ENCODE assay signal across 21 cellular contexts in the genomic region with DNA sequence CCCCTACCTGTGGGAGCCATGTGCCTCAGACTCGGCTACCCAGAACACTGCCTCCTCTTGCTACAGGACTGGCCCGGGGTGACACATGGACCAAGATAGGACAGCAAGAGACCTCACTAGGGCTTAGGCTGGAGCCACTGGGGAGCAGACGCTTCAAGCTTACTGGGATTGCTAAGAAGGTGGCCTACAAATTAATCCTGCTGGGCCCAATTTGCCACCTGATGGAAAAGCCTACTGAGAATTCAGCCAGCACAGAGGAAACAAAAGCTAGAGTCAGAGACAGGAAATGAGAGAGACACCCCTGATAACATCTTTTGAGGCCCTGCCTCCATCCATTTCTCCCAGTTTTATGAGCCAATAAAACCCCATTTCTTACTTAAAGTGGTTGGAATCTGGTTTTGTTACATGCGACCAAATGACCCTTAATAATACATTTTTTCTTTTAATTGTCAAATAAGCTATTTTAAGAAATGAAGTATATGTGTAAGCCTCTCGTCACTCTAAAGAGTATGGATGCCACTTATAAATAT.
DNase-seq lines count a peak whose midpoint lies in the region; ATAC-seq, FAIRE-seq and TF ChIP-seq lines count a peak whose summit lies in the region.
"Had no signal": no experiment of that assay in that cellular context is flagged by ENCODE, and none has a peak within 500 bp of the region (broad histone marks: within the 10 kb centered on the region; RNA-seq: fewer than 3 reads in every experiment).

No MANE protein-coding gene starts in this region.

- H4K20me1 ChIP-seq in GM23338 (replicated peaks; ENCODE audit: insufficient read depth): no peaks in the 10 kb centered on the region

- no peaks in the 10 kb centered on the region for H3K27me3 Mint-ChIP-seq in GM23338 (ENCODE audit: insufficient read depth, low read depth, poor library complexity)
- no peaks in the 10 kb centered on the region for H3K27me3 Mint-ChIP-seq in WTC11 (ENCODE audit: low read depth)
- no peaks in the 10 kb centered on the region for H3K27me3 Mint-ChIP-seq in activated T-helper 2 cell treated with anti-CD3 and anti-CD28 coated beads, Interferon-gamma antibody, Interleukin-2, Interleukin-4, amounts not matched to agents 10 μg/mL and 5 μg/mL and 100 μg/mL, durations not matched to agents 14 hours and 24 hours and 36 hours (ENCODE audit: low read depth)

- H3K4me3 Mint-ChIP-seq in GM23338 (no peak overlapping the region), WTC11 (no peak overlapping the region)
- no peak overlapping the region for H3K4me3 Mint-ChIP-seq in activated T-helper 2 cell treated with anti-CD3 and anti-CD28 coated beads, Interferon-gamma antibody, Interleukin-2, Interleukin-4, amounts not matched to agents 10 μg/mL and 5 μg/mL and 100 μg/mL, durations not matched to agents 14 hours and 24 hours and 36 hours (ENCODE audit: low read depth)
- H3K4me3 Mint-ChIP-seq: CD14-positive monocyte had no signal

- no peak overlapping the region for H2AK5ac ChIP-seq in neuronal stem cell (ENCODE audit: low read depth, low read length)

- no peak overlapping the region for H3K4ac ChIP-seq in neuronal stem cell (ENCODE audit: low read length)

- no peaks in the 10 kb centered on the region for H3K79me1 ChIP-seq in neuronal stem cell (ENCODE audit: low read depth, low read length)

- H3K9me3 Mint-ChIP-seq in GM23338 (peaks cover 3% of the 10 kb centered on the region; the same call in 2 of the 3 replicates), WTC11 (peaks cover 13% of the 10 kb centered on the region)
- no peaks in the 10 kb centered on the region for H3K9me3 Mint-ChIP-seq in activated T-helper 2 cell treated with anti-CD3 and anti-CD28 coated beads, Interferon-gamma antibody, Interleukin-2, Interleukin-4, amounts not matched to agents 10 μg/mL and 5 μg/mL and 100 μg/mL, durations not matched to agents 14 hours and 24 hours and 36 hours

- POLR2A ChIA-PET in A673 (lab: Charles Lee; ENCODE audit: low non-redundant PET): no interaction called here
- POLR2A ChIA-PET in WTC11 (lab: Charles Lee): no interaction called here

- whole genome bisulfite sequencing in neuronal stem cell (ENCODE audit: extremely low coverage in 2 of 2, insufficient read length in 2 of 2, insufficient replicate concordance in 1 of 2), 2 donors: no CpG with 5 or more reads among the region's 5 CpGs

- H2BK12ac ChIP-seq in neuronal stem cell (ENCODE audit: low read length): peak overlapping the region; percentile 33

- H2BK5ac ChIP-seq in neuronal stem cell (ENCODE audit: low read length): no peak overlapping the region

- H3K27ac Mint-ChIP-seq in GM23338: no peak overlapping the region
- H3K27ac Mint-ChIP-seq in WTC11: no peak overlapping the region
- H3K27ac Mint-ChIP-seq in activated T-helper 2 cell treated with anti-CD3 and anti-CD28 coated beads, Interferon-gamma antibody, Interleukin-2, Interleukin-4, amounts not matched to agents 10 μg/mL and 5 μg/mL and 100 μg/mL, durations not matched to agents 14 hours and 24 hours and 36 hours: no peak overlapping the region

- no peaks in the 10 kb centered on the region for H3K79me2 ChIP-seq in GM23338 (replicated peaks; ENCODE audit: insufficient read depth)

- no peaks in the 10 kb centered on the region for H3K27me3 ChIP-seq in A673 (replicated peaks; ENCODE audit: insufficient read depth, low read depth, low read length, poor library complexity)
- H3K27me3 ChIP-seq in GM23338 (ENCODE audit: insufficient read depth): no peaks in the 10 kb centered on the region
- no peaks in the 10 kb centered on the region for H3K27me3 ChIP-seq in neuronal stem cell (ENCODE audit: control insufficient read depth in 3 of 3, insufficient read depth in 3 of 3, low read depth in 1 of 3, low read length in 3 of 3)

- FAIRE-seq in RCC 7860 (lab: Jason Lieb, UNC): no peak
- FAIRE-seq: A204.1, G401.6, GM12878, GM19239 had no signal

- H3F3A ChIP-seq in GM23338 (replicated peaks; ENCODE audit: low read depth): no peaks in the 10 kb centered on the region

- TF ChIP-seq CTCF in A673 (conservative IDR thresholded peaks at IDR 0.05; ENCODE audit: low read depth, low read length) (no peak), GM23338 (conservative IDR thresholded peaks at IDR 0.05; ENCODE audit: low read depth in 2 of 2) (no peak), WTC11 (IDR thresholded peaks at IDR 0.05) (no peak)

- DNase-seq in A673 (ENCODE audit: low spot score) (peak; percentile 22), GM23338 (ENCODE audit: low spot score) (no peak), WTC11 (ENCODE audit: low spot score) (no peak), neuronal stem cell (ENCODE audit: low spot score) (no peak), left lobe of liver (ENCODE audit: low spot score) (no peak), DMS153 (lab: John Stamatoyannopoulos, UW) (no peak), RCC 7860 (ENCODE audit: low spot score) (no peak)
- DNase-seq in activated T-helper 2 cell treated with anti-CD3 and anti-CD28 coated beads, Interferon-gamma antibody, Interleukin-2, Interleukin-4, amounts not matched to agents 10 μg/mL and 5 μg/mL and 100 μg/mL, durations not matched to agents 14 hours and 24 hours and 36 hours (ENCODE audit: low spot score): no peak
- DNase-seq: KG1, NCI-H1436, NCI-H2029, NCI-H2171, NCI-H446, NCI-H69 had no signal

- intact Hi-C loops in A673 (cut with micrococcal nuclease; ENCODE audit: unreplicated experiment): no loop called here
- intact Hi-C loops in activated T-helper 2 cell treated with anti-CD3 and anti-CD28 coated beads, Interferon-gamma antibody, Interleukin-2, Interleukin-4, amounts not matched to agents 10 μg/mL and 5 μg/mL and 100 μg/mL, durations not matched to agents 14 hours and 24 hours and 36 hours (cut with micrococcal nuclease): no loop called here

- no peak overlapping the region for H4K91ac ChIP-seq in neuronal stem cell (ENCODE audit: low read depth, low read length, poor library complexity)

- H3K4me1 Mint-ChIP-seq in GM23338: peaks cover 12% of the 10 kb centered on the region
- peaks cover 18% of the 10 kb centered on the region for H3K4me1 Mint-ChIP-seq in WTC11
- no peaks in the 10 kb centered on the region for H3K4me1 Mint-ChIP-seq in activated T-helper 2 cell treated with anti-CD3 and anti-CD28 coated beads, Interferon-gamma antibody, Interleukin-2, Interleukin-4, amounts not matched to agents 10 μg/mL and 5 μg/mL and 100 μg/mL, durations not matched to agents 14 hours and 24 hours and 36 hours (ENCODE audit: low read depth)
- H3K4me1 Mint-ChIP-seq: CD14-positive monocyte had no signal

- H3K36me3 Mint-ChIP-seq in GM23338 (ENCODE audit: low read depth) (no peaks in the 10 kb centered on the region), WTC11 (no peaks in the 10 kb centered on the region)
- H3K36me3 Mint-ChIP-seq in activated T-helper 2 cell treated with anti-CD3 and anti-CD28 coated beads, Interferon-gamma antibody, Interleukin-2, Interleukin-4, amounts not matched to agents 10 μg/mL and 5 μg/mL and 100 μg/mL, durations not matched to agents 14 hours and 24 hours and 36 hours (ENCODE audit: low read depth): no peaks in the 10 kb centered on the region
- H3K36me3 Mint-ChIP-seq: CD14-positive monocyte had no signal

- no peak overlapping the region for H2BK15ac ChIP-seq in neuronal stem cell (ENCODE audit: low read length)

- H3K9me2 ChIP-seq in GM23338 (ENCODE audit: insufficient read depth): no peaks in the 10 kb centered on the region; the same call in 1 of the 2 replicates

- H2AFZ ChIP-seq in GM23338 (peak overlapping the region; percentile 89), neuronal stem cell (ENCODE audit: low read length) (no peak overlapping the region)

- H3K4me2 ChIP-seq in GM23338 (no peak overlapping the region), neuronal stem cell (ENCODE audit: insufficient read depth, low read length, poor library complexity, severe bottlenecking) (no peak overlapping the region)

- H3K36me3 ChIP-seq in A673 (ENCODE audit: insufficient read depth, low read length, poor library complexity, severe bottlenecking) (no peaks in the 10 kb centered on the region), GM23338 (ENCODE audit: insufficient read depth) (no peaks in the 10 kb centered on the region), neuronal stem cell (replicated peaks in 1 of 2; ENCODE audit: control insufficient read depth in 2 of 2, insufficient read depth in 2 of 2, low read length in 2 of 2) (no peaks in the 10 kb centered on the region)
- H3K36me3 ChIP-seq: HAP-1 had no signal

- no peak overlapping the region for H3K23ac ChIP-seq in neuronal stem cell (ENCODE audit: low read depth, low read length, poor library complexity)

- BruUV-seq in A673 (replicated peaks; lab: Mats Ljungman, UMichigan): no TSS peak

- H3K27ac ChIP-seq in A673 (ENCODE audit: low read depth, low read length, poor library complexity, severe bottlenecking): no peak overlapping the region
- no peak overlapping the region for H3K27ac ChIP-seq in GM23338 (ENCODE audit: low read depth)
- no peak overlapping the region for H3K27ac ChIP-seq in neuronal stem cell (replicated peaks; ENCODE audit: low read length)
- H3K27ac ChIP-seq: RWPE1 had no signal

- H4K8ac ChIP-seq in neuronal stem cell (ENCODE audit: low read depth, low read length): no peak overlapping the region

- H3K4me3 ChIP-seq in A673 (ENCODE audit: low read depth, low read length, poor library complexity, severe bottlenecking) (no peak overlapping the region), GM23338 (no peak overlapping the region), neuronal stem cell (ENCODE audit: low read length in 2 of 2) (no peak overlapping the region)
- H3K4me3 ChIP-seq: GM12878, HAP-1 had no signal

- H2BK120ac ChIP-seq in neuronal stem cell (ENCODE audit: low read depth, low read length): no peak overlapping the region

- ATAC-seq in GM23338: no peak
- peak; percentile 30; the same call in 1 of the 2 replicates for ATAC-seq in WTC11
- ATAC-seq in left lobe of liver: no peak
- ATAC-seq: GM12878 had no signal

- CTCF ChIA-PET in A673 (lab: Charles Lee) (interaction anchor here (0.6 kb wide), 1 partner anchor 196 kb away, joined by 3 read pairs; no protein-coding TSS in a partner anchor), WTC11 (lab: Charles Lee) (no interaction called here)

- no peaks in the 10 kb centered on the region for H3K4me1 ChIP-seq in A673 (ENCODE audit: insufficient read depth, low read length, poor library complexity, severe bottlenecking)
- no peaks in the 10 kb centered on the region for H3K4me1 ChIP-seq in GM23338 (ENCODE audit: insufficient read depth)
- peaks cover 0 to 11% of the 10 kb centered on the region in 2 donors for H3K4me1 ChIP-seq in neuronal stem cell (ENCODE audit: control insufficient read depth in 2 of 2, insufficient read depth in 1 of 2, low read depth in 1 of 2, low read length in 2 of 2)
- H3K4me1 ChIP-seq: HAP-1 had no signal

- H3K9me3 ChIP-seq in A673 (ENCODE audit: low read depth, low read length, poor library complexity, severe bottlenecking): no peaks in the 10 kb centered on the region
- H3K9me3 ChIP-seq in neuronal stem cell (replicated peaks in 1 of 2; ENCODE audit: control insufficient read depth in 2 of 2, insufficient read depth in 1 of 2, low read depth in 1 of 2, low read length in 2 of 2): no peaks in the 10 kb centered on the region
- H3K9me3 ChIP-seq: HAP-1 had no signal

- no peak overlapping the region for H3K18ac ChIP-seq in neuronal stem cell (ENCODE audit: low read length)

- H3K9ac ChIP-seq in neuronal stem cell (ENCODE audit: low read depth, low read length, poor library complexity): no peak overlapping the region

- no peak overlapping the region for H3K14ac ChIP-seq in neuronal stem cell (ENCODE audit: low read length)

TF ChIP-seq in WTC11, 78 proteins besides CTCF, POLR2A, EP300 and RAD21 (continues in another document):
- no peak for TF ChIP-seq NFATC4 (CRISPR knock-in tag; IDR thresholded peaks at IDR 0.05)
